1 cellular context compared by ENCODE assay signal in genomic region chr5:16418471-16418922, GRCh38.
A peak's percentile ranks its signal among the peaks of the same experiment; 100 is the strongest.
TF ChIP-seq lines count a peak whose summit lies in the region.

No MANE protein-coding gene starts in this region.

TF ChIP-seq in K562, 482 proteins besides CTCF, POLR2A, EP300 and RAD21 (continued from another document and continues in another):
- TF ChIP-seq AFF4 (CRISPR knock-in tag; IDR thresholded peaks at IDR 0.05) (peak; percentile 36; the same call in 1 of the 2 replicates), FOXP1 (CRISPR knock-in tag; IDR thresholded peaks at IDR 0.05) (peak; percentile 66; the same call in 1 of the 2 replicates), THRAP3 (IDR thresholded peaks at IDR 0.05; ENCODE audit: borderline replicate concordance) (no peak), LEF1 (IDR thresholded peaks at IDR 0.05) (peak; percentile 78; the same call in 1 of the 2 replicates), PBX2 (CRISPR knock-in tag; IDR thresholded peaks at IDR 0.05; ENCODE audit: low read depth) (no peak), PBX2 (tag; conservative IDR thresholded peaks at IDR 0.05; ENCODE audit: low read depth) (peak; percentile 80), CCNT2 (IDR thresholded peaks at IDR 0.05; ENCODE audit: borderline replicate concordance, extremely low read depth, insufficient read length, low read depth, low read length) (peak; percentile 95), SFPQ (IDR thresholded peaks at IDR 0.05; ENCODE audit: low read depth, low read length) (no peak), ARID2 (IDR thresholded peaks at IDR 0.05) (no peak), ERF (CRISPR knock-in tag; IDR thresholded peaks at IDR 0.05) (peak; percentile 86; the same call in 1 of the 2 replicates), ZNF197 (CRISPR knock-in tag; IDR thresholded peaks at IDR 0.05; ENCODE audit: low read depth) (no peak), NCOA2 (IDR thresholded peaks at IDR 0.05; ENCODE audit: partially characterized antibody in 2 of 2) (peak in 1 of 2 experiments; percentile 83), ZBTB8A (IDR thresholded peaks at IDR 0.05; ENCODE audit: partially characterized antibody) (no peak), ZNF644 (tag; IDR thresholded peaks at IDR 0.05; ENCODE audit: low read depth) (peak; percentile 87), MCM7 (IDR thresholded peaks at IDR 0.05) (no peak), IFI16 (CRISPR knock-in tag; IDR thresholded peaks at IDR 0.05) (no peak), ZNF3 (CRISPR knock-in tag; IDR thresholded peaks at IDR 0.05) (no peak), HOXB6 (CRISPR knock-in tag; IDR thresholded peaks at IDR 0.05; ENCODE audit: borderline replicate concordance) (no peak), KLF10 (CRISPR knock-in tag; IDR thresholded peaks at IDR 0.05) (no peak), ZNF561 (CRISPR knock-in tag; conservative IDR thresholded peaks at IDR 0.05) (no peak), RB1 (IDR thresholded peaks at IDR 0.05; ENCODE audit: low read depth) (no peak), HDAC6 (IDR thresholded peaks at IDR 0.05; ENCODE audit: low read depth, low read length) (no peak), NFYB (IDR thresholded peaks at IDR 0.05; ENCODE audit: extremely low read depth, insufficient read length) (no peak), HDAC3 (IDR thresholded peaks at IDR 0.05; ENCODE audit: borderline replicate concordance, partially characterized antibody) (peak; percentile 99), POLR2AphosphoS5 (IDR thresholded peaks at IDR 0.05; ENCODE audit: control insufficient read depth, insufficient read depth, low read depth, low read length) (peak; percentile 97)
- TF ChIP-seq, protein P1, sequence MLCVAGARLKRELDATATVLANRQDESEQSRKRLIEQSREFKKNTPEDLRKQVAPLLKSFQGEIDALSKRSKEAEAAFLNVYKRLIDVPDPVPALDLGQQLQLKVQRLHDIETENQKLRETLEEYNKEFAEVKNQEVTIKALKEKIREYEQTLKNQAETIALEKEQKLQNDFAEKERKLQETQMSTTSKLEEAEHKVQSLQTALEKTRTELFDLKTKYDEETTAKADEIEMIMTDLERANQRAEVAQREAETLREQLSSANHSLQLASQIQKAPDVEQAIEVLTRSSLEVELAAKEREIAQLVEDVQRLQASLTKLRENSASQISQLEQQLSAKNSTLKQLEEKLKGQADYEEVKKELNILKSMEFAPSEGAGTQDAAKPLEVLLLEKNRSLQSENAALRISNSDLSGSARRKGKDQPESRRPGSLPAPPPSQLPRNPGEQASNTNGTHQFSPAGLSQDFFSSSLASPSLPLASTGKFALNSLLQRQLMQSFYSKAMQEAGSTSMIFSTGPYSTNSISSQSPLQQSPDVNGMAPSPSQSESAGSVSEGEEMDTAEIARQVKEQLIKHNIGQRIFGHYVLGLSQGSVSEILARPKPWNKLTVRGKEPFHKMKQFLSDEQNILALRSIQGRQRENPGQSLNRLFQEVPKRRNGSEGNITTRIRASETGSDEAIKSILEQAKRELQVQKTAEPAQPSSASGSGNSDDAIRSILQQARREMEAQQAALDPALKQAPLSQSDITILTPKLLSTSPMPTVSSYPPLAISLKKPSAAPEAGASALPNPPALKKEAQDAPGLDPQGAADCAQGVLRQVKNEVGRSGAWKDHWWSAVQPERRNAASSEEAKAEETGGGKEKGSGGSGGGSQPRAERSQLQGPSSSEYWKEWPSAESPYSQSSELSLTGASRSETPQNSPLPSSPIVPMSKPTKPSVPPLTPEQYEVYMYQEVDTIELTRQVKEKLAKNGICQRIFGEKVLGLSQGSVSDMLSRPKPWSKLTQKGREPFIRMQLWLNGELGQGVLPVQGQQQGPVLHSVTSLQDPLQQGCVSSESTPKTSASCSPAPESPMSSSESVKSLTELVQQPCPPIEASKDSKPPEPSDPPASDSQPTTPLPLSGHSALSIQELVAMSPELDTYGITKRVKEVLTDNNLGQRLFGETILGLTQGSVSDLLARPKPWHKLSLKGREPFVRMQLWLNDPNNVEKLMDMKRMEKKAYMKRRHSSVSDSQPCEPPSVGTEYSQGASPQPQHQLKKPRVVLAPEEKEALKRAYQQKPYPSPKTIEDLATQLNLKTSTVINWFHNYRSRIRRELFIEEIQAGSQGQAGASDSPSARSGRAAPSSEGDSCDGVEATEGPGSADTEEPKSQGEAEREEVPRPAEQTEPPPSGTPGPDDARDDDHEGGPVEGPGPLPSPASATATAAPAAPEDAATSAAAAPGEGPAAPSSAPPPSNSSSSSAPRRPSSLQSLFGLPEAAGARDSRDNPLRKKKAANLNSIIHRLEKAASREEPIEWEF (CRISPR knock-in tag; IDR thresholded peaks at IDR 0.05) = peak; percentile 89; the same call in 1 of the 2 replicates
- TF ChIP-seq, protein P2, sequence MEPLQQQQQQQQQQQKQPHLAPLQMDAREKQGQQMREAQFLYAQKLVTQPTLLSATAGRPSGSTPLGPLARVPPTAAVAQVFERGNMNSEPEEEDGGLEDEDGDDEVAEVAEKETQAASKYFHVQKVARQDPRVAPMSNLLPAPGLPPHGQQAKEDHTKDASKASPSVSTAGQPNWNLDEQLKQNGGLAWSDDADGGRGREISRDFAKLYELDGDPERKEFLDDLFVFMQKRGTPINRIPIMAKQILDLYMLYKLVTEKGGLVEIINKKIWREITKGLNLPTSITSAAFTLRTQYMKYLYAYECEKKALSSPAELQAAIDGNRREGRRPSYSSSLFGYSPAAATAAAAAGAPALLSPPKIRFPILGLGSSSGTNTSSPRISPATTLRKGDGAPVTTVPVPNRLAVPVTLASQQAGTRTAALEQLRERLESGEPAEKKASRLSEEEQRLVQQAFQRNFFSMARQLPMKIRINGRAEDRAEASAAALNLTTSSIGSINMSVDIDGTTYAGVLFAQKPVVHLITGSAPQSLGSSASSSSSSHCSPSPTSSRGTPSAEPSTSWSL (CRISPR knock-in tag; IDR thresholded peaks at IDR 0.05; ENCODE audit: borderline replicate concordance) = no peak
- TF ChIP-seq, protein P3, sequence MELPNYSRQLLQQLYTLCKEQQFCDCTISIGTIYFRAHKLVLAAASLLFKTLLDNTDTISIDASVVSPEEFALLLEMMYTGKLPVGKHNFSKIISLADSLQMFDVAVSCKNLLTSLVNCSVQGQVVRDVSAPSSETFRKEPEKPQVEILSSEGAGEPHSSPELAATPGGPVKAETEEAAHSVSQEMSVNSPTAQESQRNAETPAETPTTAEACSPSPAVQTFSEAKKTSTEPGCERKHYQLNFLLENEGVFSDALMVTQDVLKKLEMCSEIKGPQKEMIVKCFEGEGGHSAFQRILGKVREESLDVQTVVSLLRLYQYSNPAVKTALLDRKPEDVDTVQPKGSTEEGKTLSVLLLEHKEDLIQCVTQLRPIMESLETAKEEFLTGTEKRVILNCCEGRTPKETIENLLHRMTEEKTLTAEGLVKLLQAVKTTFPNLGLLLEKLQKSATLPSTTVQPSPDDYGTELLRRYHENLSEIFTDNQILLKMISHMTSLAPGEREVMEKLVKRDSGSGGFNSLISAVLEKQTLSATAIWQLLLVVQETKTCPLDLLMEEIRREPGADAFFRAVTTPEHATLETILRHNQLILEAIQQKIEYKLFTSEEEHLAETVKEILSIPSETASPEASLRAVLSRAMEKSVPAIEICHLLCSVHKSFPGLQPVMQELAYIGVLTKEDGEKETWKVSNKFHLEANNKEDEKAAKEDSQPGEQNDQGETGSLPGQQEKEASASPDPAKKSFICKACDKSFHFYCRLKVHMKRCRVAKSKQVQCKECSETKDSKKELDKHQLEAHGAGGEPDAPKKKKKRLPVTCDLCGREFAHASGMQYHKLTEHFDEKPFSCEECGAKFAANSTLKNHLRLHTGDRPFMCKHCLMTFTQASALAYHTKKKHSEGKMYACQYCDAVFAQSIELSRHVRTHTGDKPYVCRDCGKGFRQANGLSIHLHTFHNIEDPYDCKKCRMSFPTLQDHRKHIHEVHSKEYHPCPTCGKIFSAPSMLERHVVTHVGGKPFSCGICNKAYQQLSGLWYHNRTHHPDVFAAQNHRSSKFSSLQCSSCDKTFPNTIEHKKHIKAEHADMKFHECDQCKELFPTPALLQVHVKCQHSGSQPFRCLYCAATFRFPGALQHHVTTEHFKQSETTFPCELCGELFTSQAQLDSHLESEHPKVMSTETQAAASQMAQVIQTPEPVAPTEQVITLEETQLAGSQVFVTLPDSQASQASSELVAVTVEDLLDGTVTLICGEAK (IDR thresholded peaks at IDR 0.05) = no peak
- TF ChIP-seq, protein P3 (CRISPR knock-in tag; IDR thresholded peaks at IDR 0.05) = no peak
